Comparison of ENCODE assay signal across 21 cellular contexts in the genomic region with DNA sequence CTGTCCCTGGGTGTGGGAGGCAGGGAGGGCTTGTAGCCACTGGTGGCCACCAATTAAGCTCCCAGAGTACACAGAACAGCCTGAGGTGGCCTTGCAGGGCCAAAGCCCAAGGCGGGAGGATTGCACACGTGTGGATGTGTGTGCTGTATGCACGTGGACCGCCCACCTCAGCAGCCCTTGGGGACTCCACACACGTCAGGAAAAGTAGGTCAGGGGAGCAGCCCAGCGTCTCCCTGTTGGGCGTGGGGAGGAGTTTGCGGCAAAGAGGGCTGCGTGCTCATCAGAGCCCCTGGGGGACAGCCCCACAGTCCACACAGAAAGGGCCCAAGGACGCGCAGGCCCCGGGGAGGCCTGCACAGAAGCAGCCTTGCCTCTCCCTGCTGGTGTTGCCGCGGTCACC. TPM values are rescaled to one million over a fixed set of nuclear protein-coding genes. Genes with fewer than 3 reads are reported as not detected.
DNase-seq lines count a peak whose midpoint lies in the region; ATAC-seq and TF ChIP-seq lines count a peak whose summit lies in the region.
"Had no signal": no experiment of that assay in that cellular context is flagged by ENCODE, and none has a peak within 500 bp of the region (broad histone marks: within the 10 kb centered on the region; RNA-seq: fewer than 3 reads in every experiment).

No MANE protein-coding gene starts in this region.

- ATAC-seq in activated CD8-positive, alpha-beta memory T cell treated with anti-CD3 and anti-CD28 coated beads, Interleukin-2, amount 10 ng/mL, durations not matched to agents 7 days and 5 days = no peak
- ATAC-seq in HG03521 (IDR thresholded peaks at IDR 0.05; ENCODE audit: unreplicated experiment) (no peak), HG03039 (IDR thresholded peaks at IDR 0.05; ENCODE audit: unreplicated experiment) (no peak)
- ATAC-seq: HCT116 had no signal

- H3K4me3 Mint-ChIP-seq in activated CD8-positive, alpha-beta memory T cell treated with anti-CD3 and anti-CD28 coated beads, Interleukin-2, amount 10 ng/mL, durations not matched to agents 7 days and 5 days = no peak overlapping the region
- no peak overlapping the region for H3K4me3 Mint-ChIP-seq in osteocyte (ENCODE audit: unreplicated experiment)
- H3K4me3 Mint-ChIP-seq: activated B cell treated with CpG ODN at 0.5 μM for 24 hours, nephron had no signal

- H3K36me3 ChIP-seq in KOPT-K1 (ENCODE audit: insufficient read depth, low read length) = no peaks in the 10 kb centered on the region
- H3K36me3 ChIP-seq: prostate gland had no signal

- no peaks in the 10 kb centered on the region for H3K9me3 ChIP-seq in KOPT-K1 (ENCODE audit: insufficient read depth, low read length, poor library complexity, severe bottlenecking)
- H3K9me3 ChIP-seq: A549, prostate gland had no signal

- H3K27ac Mint-ChIP-seq in activated CD8-positive, alpha-beta memory T cell treated with anti-CD3 and anti-CD28 coated beads, Interleukin-2, amount 10 ng/mL, durations not matched to agents 7 days and 5 days = no peak overlapping the region
- no peak overlapping the region for H3K27ac Mint-ChIP-seq in osteocyte (ENCODE audit: unreplicated experiment)
- H3K27ac Mint-ChIP-seq: activated B cell treated with CpG ODN at 0.5 μM for 24 hours, nephron had no signal

- DNase-seq in activated CD8-positive, alpha-beta memory T cell treated with anti-CD3 and anti-CD28 coated beads for 24 hours = peak; percentile 77
- no peak for DNase-seq in activated CD8-positive, alpha-beta memory T cell treated with anti-CD3 and anti-CD28 coated beads, Interleukin-2, amount 10 ng/mL, durations not matched to agents 7 days and 5 days
- peak; percentile 39 for DNase-seq in central memory CD4-positive, alpha-beta T cell
- DNase-seq in stimulated activated CD8-positive, alpha-beta memory T cell treated with anti-CD3 and anti-CD28 coated beads, Interleukin-4, amount 100 ng/mL, for 24 hours (ENCODE audit: low read depth) = peak; percentile 50
- no peak for DNase-seq in osteocyte (ENCODE audit: extremely low spot score, unreplicated experiment)
- DNase-seq: activated B cell treated with CpG ODN at 0.5 μM for 24 hours; activated naive CD4-positive, alpha-beta T cell treated with anti-CD3 and anti-CD28 coated beads, Interleukin-2, amount 50 U/mL, for 16 hours; mesenchymal stem cell; NCI-H1092 treated with DMSO at 0.1 percent for 48 hours; NCI-H2081 treated with DMSO at 0.1 percent for 48 hours; NCI-H446 treated with DMSO at 0.1 percent for 48 hours; stimulated activated CD4-positive, alpha-beta T cell treated with anti-CD3 and anti-CD28 coated beads, Interleukin-1b, Interleukin-23, amount 100 ng/mL, for 48 hours; substantia nigra had no signal

- no peaks in the 10 kb centered on the region for H3K27me3 Mint-ChIP-seq in activated CD8-positive, alpha-beta memory T cell treated with anti-CD3 and anti-CD28 coated beads, Interleukin-2, amount 10 ng/mL, durations not matched to agents 7 days and 5 days
- peaks cover 3% of the 10 kb centered on the region for H3K27me3 Mint-ChIP-seq in osteocyte (ENCODE audit: unreplicated experiment)
- H3K27me3 Mint-ChIP-seq: activated B cell treated with CpG ODN at 0.5 μM for 24 hours had no signal

- TF ChIP-seq CTCF in osteocyte (IDR thresholded peaks at IDR 0.05) = no peak

- peaks cover 7% of the 10 kb centered on the region for H3K36me3 Mint-ChIP-seq in activated CD8-positive, alpha-beta memory T cell treated with anti-CD3 and anti-CD28 coated beads, Interleukin-2, amount 10 ng/mL, durations not matched to agents 7 days and 5 days
- H3K36me3 Mint-ChIP-seq in osteocyte (ENCODE audit: unreplicated experiment) = no peaks in the 10 kb centered on the region

- CTCF ChIA-PET in activated CD8-positive, alpha-beta memory T cell treated with anti-CD3 and anti-CD28 coated beads, Interleukin-2, amount 10 ng/mL, durations not matched to agents 7 days and 5 days (lab: Charles Lee) = interaction anchor here (0.9 to 15.5 kb wide), 4 partner anchors 9 to 32 kb away, joined by 4 to 347 read pairs (median 10); no protein-coding TSS in a partner anchor

- no peaks in the 10 kb centered on the region for H3K9me3 Mint-ChIP-seq in activated CD8-positive, alpha-beta memory T cell treated with anti-CD3 and anti-CD28 coated beads, Interleukin-2, amount 10 ng/mL, durations not matched to agents 7 days and 5 days (ENCODE audit: low read depth)
- H3K9me3 Mint-ChIP-seq in osteocyte (ENCODE audit: unreplicated experiment) = no peaks in the 10 kb centered on the region
- H3K9me3 Mint-ChIP-seq: activated B cell treated with CpG ODN at 0.5 μM for 24 hours, nephron had no signal

- peak overlapping the region; percentile 9 for H3K27ac ChIP-seq in KOPT-K1 (ENCODE audit: low read depth, low read length, poor library complexity, severe bottlenecking)
- H3K27ac ChIP-seq: A549, prostate gland had no signal

- peaks cover 41% of the 10 kb centered on the region for H3K4me1 Mint-ChIP-seq in activated CD8-positive, alpha-beta memory T cell treated with anti-CD3 and anti-CD28 coated beads, Interleukin-2, amount 10 ng/mL, durations not matched to agents 7 days and 5 days
- no peaks in the 10 kb centered on the region for H3K4me1 Mint-ChIP-seq in osteocyte (ENCODE audit: unreplicated experiment)
- H3K4me1 Mint-ChIP-seq: nephron had no signal

RNA-seq across cellular contexts. Expression of a gene that starts 19.6 kb away (rescaled TPM):
- total RNA-seq in activated CD8-positive, alpha-beta memory T cell treated with anti-CD3 and anti-CD28 coated beads, Interleukin-2, amount 10 ng/mL, durations not matched to agents 7 days and 5 days = 10 to 100 TPM in 1 of 2 experiments, 1 to 10 TPM in 1; 3.2 to 11.3 TPM
- total RNA-seq in osteocyte = 4.9 and 5.0 TPM in 2 replicates

RNA-seq across cellular contexts. Expression of a gene that starts 51.4 kb away (rescaled TPM):
- total RNA-seq in activated CD8-positive, alpha-beta memory T cell treated with anti-CD3 and anti-CD28 coated beads, Interleukin-2, amount 10 ng/mL, durations not matched to agents 7 days and 5 days = 1 to 10 TPM; 2.0 to 4.6 TPM
- total RNA-seq in osteocyte = 5.2 and 7.0 TPM in 2 replicates
- total RNA-seq: skeletal muscle tissue had no signal

Comparison
In these comparisons a context has a peak if more than half of its experiments do, and no peak if none do; other contexts are left out.
1. DNase-seq: peak in activated CD8-positive, alpha-beta memory T cell treated with anti-CD3 and anti-CD28 coated beads for 24 hours (single experiment), central memory CD4-positive, alpha-beta T cell (single experiment) and stimulated activated CD8-positive, alpha-beta memory T cell treated with anti-CD3 and anti-CD28 coated beads, Interleukin-4, amount 100 ng/mL, for 24 hours (single experiment); none in activated CD8-positive, alpha-beta memory T cell treated with anti-CD3 and anti-CD28 coated beads, Interleukin-2, amount 10 ng/mL, durations not matched to agents 7 days and 5 days (single experiment) and osteocyte (single experiment).